In genomic region chr17:8382052-8382879, GRCh38 we compare ENCODE assay signal across 8 cellular contexts. TPM values are rescaled to one million over a fixed set of nuclear protein-coding genes. Genes with fewer than 3 reads are reported as not detected.
DNase-seq lines count a peak whose midpoint lies in the region.

No MANE protein-coding gene starts in this region.

- peaks cover 48% of the 10 kb centered on the region for H3K36me3 Mint-ChIP-seq in activated CD4-positive, alpha-beta T cell treated with anti-CD3 and anti-CD28 coated beads, Interleukin-2, amount 10 ng/mL, durations not matched to agents 7 days and 5 days (ENCODE audit: low read depth)
- peaks cover 56% of the 10 kb centered on the region for H3K36me3 Mint-ChIP-seq in activated CD4-positive, alpha-beta memory T cell treated with anti-CD3 and anti-CD28 coated beads, Interleukin-2, amount 10 ng/mL, durations not matched to agents 7 days and 5 days (ENCODE audit: low read depth)

- H3K4me1 Mint-ChIP-seq in activated CD4-positive, alpha-beta T cell treated with anti-CD3 and anti-CD28 coated beads, Interleukin-2, amount 10 ng/mL, durations not matched to agents 7 days and 5 days, result peaks cover 76% of the 10 kb centered on the region
- H3K4me1 Mint-ChIP-seq in activated CD4-positive, alpha-beta memory T cell treated with anti-CD3 and anti-CD28 coated beads, Interleukin-2, amount 10 ng/mL, durations not matched to agents 7 days and 5 days, result peaks cover 74% of the 10 kb centered on the region

- CTCF ChIA-PET in activated CD4-positive, alpha-beta T cell treated with anti-CD3 and anti-CD28 coated beads, Interleukin-2, amount 10 ng/mL, durations not matched to agents 7 days and 5 days (lab: Charles Lee), result interaction anchor here (0.7 to 2.7 kb wide), 9 partner anchors 9 to 403 kb away, joined by 3 to 20 read pairs (median 7); no protein-coding TSS in a partner anchor
- CTCF ChIA-PET in activated CD4-positive, alpha-beta memory T cell treated with anti-CD3 and anti-CD28 coated beads, Interleukin-2, amount 10 ng/mL, durations not matched to agents 7 days and 5 days (lab: Charles Lee), result interaction anchor here (1.1 to 4.2 kb wide), 6 partner anchors 25 to 364 kb away, joined by 3 to 34 read pairs (median 3); no protein-coding TSS in a partner anchor

- no peak overlapping the region for H3K27ac ChIP-seq in stomach smooth muscle (ENCODE audit: low read length)

- peaks cover 17% of the 10 kb centered on the region for H3K4me1 ChIP-seq in iPS-15b (ENCODE audit: control insufficient read depth, insufficient read depth, low read length)
- H3K4me1 ChIP-seq in stomach smooth muscle (ENCODE audit: control insufficient read depth, insufficient read depth, low read length), result peaks cover 29% of the 10 kb centered on the region

- peak overlapping the region; percentile 98 for H3K27ac Mint-ChIP-seq in activated CD4-positive, alpha-beta T cell treated with anti-CD3 and anti-CD28 coated beads, Interleukin-2, amount 10 ng/mL, durations not matched to agents 7 days and 5 days
- H3K27ac Mint-ChIP-seq in activated CD4-positive, alpha-beta memory T cell treated with anti-CD3 and anti-CD28 coated beads, Interleukin-2, amount 10 ng/mL, durations not matched to agents 7 days and 5 days, result peak overlapping the region; percentile 75

- no peaks in the 10 kb centered on the region for H3K9me3 Mint-ChIP-seq in activated CD4-positive, alpha-beta T cell treated with anti-CD3 and anti-CD28 coated beads, Interleukin-2, amount 10 ng/mL, durations not matched to agents 7 days and 5 days
- H3K9me3 Mint-ChIP-seq in activated CD4-positive, alpha-beta memory T cell treated with anti-CD3 and anti-CD28 coated beads, Interleukin-2, amount 10 ng/mL, durations not matched to agents 7 days and 5 days, result no peaks in the 10 kb centered on the region

- H3K4me3 Mint-ChIP-seq in activated CD4-positive, alpha-beta T cell treated with anti-CD3 and anti-CD28 coated beads, Interleukin-2, amount 10 ng/mL, durations not matched to agents 7 days and 5 days, result peak overlapping the region; percentile 99
- H3K4me3 Mint-ChIP-seq in activated CD4-positive, alpha-beta memory T cell treated with anti-CD3 and anti-CD28 coated beads, Interleukin-2, amount 10 ng/mL, durations not matched to agents 7 days and 5 days, result peak overlapping the region; percentile 87

- H3K27me3 Mint-ChIP-seq in activated CD4-positive, alpha-beta T cell treated with anti-CD3 and anti-CD28 coated beads, Interleukin-2, amount 10 ng/mL, durations not matched to agents 7 days and 5 days, result no peaks in the 10 kb centered on the region
- H3K27me3 Mint-ChIP-seq in activated CD4-positive, alpha-beta memory T cell treated with anti-CD3 and anti-CD28 coated beads, Interleukin-2, amount 10 ng/mL, durations not matched to agents 7 days and 5 days, result no peaks in the 10 kb centered on the region

- POLR2A ChIA-PET in activated CD4-positive, alpha-beta T cell treated with anti-CD3 and anti-CD28 coated beads, Interleukin-2, amount 10 ng/mL, durations not matched to agents 7 days and 5 days (lab: Charles Lee), result interaction anchor here (0.6 kb wide), 1 partner anchor 178 kb away, joined by 4 read pairs; no protein-coding TSS in a partner anchor
- POLR2A ChIA-PET in activated CD4-positive, alpha-beta memory T cell treated with anti-CD3 and anti-CD28 coated beads, Interleukin-2, amount 10 ng/mL, durations not matched to agents 7 days and 5 days (lab: Charles Lee), result interaction anchor here (0.7 to 2.9 kb wide), 12 partner anchors 12 to 363 kb away, joined by 3 to 20 read pairs (median 4); partner anchors contain the start of gene CTC1

- H3K4me3 ChIP-seq in iPS-15b (ENCODE audit: low read depth, low read length) (peak overlapping the region; percentile 93), stomach smooth muscle (ENCODE audit: low read length in 2 of 2) (peak overlapping the region; percentile 93 to 99)

- H3K9ac ChIP-seq in iPS-15b (ENCODE audit: low read depth, low read length) (peak overlapping the region; percentile 96), stomach smooth muscle (ENCODE audit: low read length in 2 of 2) (peak overlapping the region; percentile 84 to 93)

- DNase-seq in activated CD4-positive, alpha-beta T cell treated with anti-CD3 and anti-CD28 coated beads, Interleukin-2, amount 10 ng/mL, durations not matched to agents 7 days and 5 days, result no peak
- DNase-seq in activated CD4-positive, alpha-beta T cell treated with anti-CD3 and anti-CD28 coated beads for 1 hour, result no peak
- no peak for DNase-seq in activated CD4-positive, alpha-beta memory T cell treated with anti-CD3 and anti-CD28 coated beads, Interleukin-2, amount 10 ng/mL, durations not matched to agents 7 days and 5 days
- DNase-seq in NCI-H128 (lab: John Stamatoyannopoulos, UW; ENCODE audit: unreplicated experiment), result no peak
- no peak for DNase-seq in DMS79 treated with DMSO at 0.1 percent for 48 hours (lab: John Stamatoyannopoulos, UW)
- no peak for DNase-seq in hepatic stellate cell (ENCODE audit: low spot score)

- H3K27me3 ChIP-seq in iPS-15b (ENCODE audit: control insufficient read depth, insufficient read depth, low read length) (no peaks in the 10 kb centered on the region), stomach smooth muscle (ENCODE audit: control insufficient read depth in 1 of 2, insufficient read depth in 2 of 2, low read length in 2 of 2) (no peaks in the 10 kb centered on the region)

- H3K9me3 ChIP-seq in iPS-15b (ENCODE audit: control insufficient read depth, insufficient read depth, low read length), result no peaks in the 10 kb centered on the region
- H3K9me3 ChIP-seq in stomach smooth muscle (ENCODE audit: control insufficient read depth in 2 of 2, low read length in 2 of 2), result no peaks in the 10 kb centered on the region

- H3K36me3 ChIP-seq in iPS-15b (ENCODE audit: control insufficient read depth, insufficient read depth, low read length) (peaks cover 39% of the 10 kb centered on the region), stomach smooth muscle (ENCODE audit: control insufficient read depth in 2 of 2, insufficient read depth in 2 of 2, low read length in 2 of 2) (peaks cover 25 to 32% of the 10 kb centered on the region in 2 donors)

RNA-seq across cellular contexts. Expression of gene RPL26, which starts 0.7 kb away (rescaled TPM):
- 1,000 to 10,000 TPM; 2,050 to 2,305 TPM for total RNA-seq in activated CD4-positive, alpha-beta T cell treated with anti-CD3 and anti-CD28 coated beads, Interleukin-2, amount 10 ng/mL, durations not matched to agents 7 days and 5 days
- total RNA-seq in activated CD4-positive, alpha-beta memory T cell treated with anti-CD3 and anti-CD28 coated beads, Interleukin-2, amount 10 ng/mL, durations not matched to agents 7 days and 5 days, result 1,000 to 10,000 TPM; 1,912 to 1,913 TPM

RNA-seq across cellular contexts. Expression of gene RNF222, which starts 15.4 kb away (rescaled TPM):
- under 1 TPM; 0.10 to 0.12 TPM for total RNA-seq in activated CD4-positive, alpha-beta T cell treated with anti-CD3 and anti-CD28 coated beads, Interleukin-2, amount 10 ng/mL, durations not matched to agents 7 days and 5 days
- total RNA-seq in activated CD4-positive, alpha-beta memory T cell treated with anti-CD3 and anti-CD28 coated beads, Interleukin-2, amount 10 ng/mL, durations not matched to agents 7 days and 5 days, result under 1 TPM in 1 of 2 experiments, not detected in 1; 0.18 TPM

RNA-seq across cellular contexts. Expression of gene ODF4, which starts 42.6 kb away (rescaled TPM):
- not detected for total RNA-seq in activated CD4-positive, alpha-beta T cell treated with anti-CD3 and anti-CD28 coated beads, Interleukin-2, amount 10 ng/mL, durations not matched to agents 7 days and 5 days
- not detected for total RNA-seq in activated CD4-positive, alpha-beta memory T cell treated with anti-CD3 and anti-CD28 coated beads, Interleukin-2, amount 10 ng/mL, durations not matched to agents 7 days and 5 days

RNA-seq across cellular contexts. Expression of gene NDEL1, which starts 53.4 kb away (rescaled TPM):
- total RNA-seq in activated CD4-positive, alpha-beta T cell treated with anti-CD3 and anti-CD28 coated beads, Interleukin-2, amount 10 ng/mL, durations not matched to agents 7 days and 5 days, result 10 to 100 TPM; 59.7 to 65.5 TPM
- 10 to 100 TPM; 63.5 to 64.0 TPM for total RNA-seq in activated CD4-positive, alpha-beta memory T cell treated with anti-CD3 and anti-CD28 coated beads, Interleukin-2, amount 10 ng/mL, durations not matched to agents 7 days and 5 days
